ENCODE assay signal across 8 cellular contexts in the genomic region with DNA sequence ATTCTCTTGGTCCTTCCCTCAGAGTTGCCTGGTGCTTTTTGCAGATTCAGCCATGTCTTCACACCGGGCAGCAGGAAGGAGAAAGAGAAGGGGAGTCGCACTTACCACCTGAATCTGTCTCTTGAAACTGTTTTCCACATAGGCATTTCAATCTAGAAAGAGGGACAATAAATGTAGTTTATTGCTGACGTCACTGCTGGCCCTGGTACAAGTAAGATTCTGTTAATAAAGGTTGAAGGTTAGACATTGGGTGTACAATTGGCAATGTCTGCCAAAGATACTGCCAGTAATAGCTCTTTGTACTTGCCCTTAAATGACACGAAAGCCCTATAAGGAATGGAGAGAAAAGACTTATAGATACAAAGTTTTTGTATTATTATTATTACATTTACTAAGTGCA.
"Had no signal": no experiment of that assay in that cellular context is flagged by ENCODE, and none has a peak within 500 bp of the region (broad histone marks: within the 10 kb centered on the region; RNA-seq: fewer than 3 reads in every experiment).

No MANE protein-coding gene starts in this region.

- H3K4me3 ChIP-seq: GM12878 had no signal

- ATAC-seq: GM12878 had no signal

- DNase-seq: GDM1, GF-D8 had no signal

- FAIRE-seq: G401.6, GM12878, GM12891, GM12892, GM18507, GM19239 had no signal
